19 cellular contexts compared by ENCODE assay signal in genomic region chr1:42557230-42557851, GRCh38.
"Had no signal": no experiment of that assay in that cellular context is flagged by ENCODE, and none has a peak within 500 bp of the region (broad histone marks: within the 10 kb centered on the region; RNA-seq: fewer than 3 reads in every experiment).

No MANE protein-coding gene starts in this region.

- H3K4me3 ChIP-seq: colonic mucosa, hepatocyte, left lung, lower lobe of right lung, testis, tibial nerve, upper lobe of right lung, vagina had no signal

- FAIRE-seq: endothelial cell of umbilical vein had no signal

- DNase-seq: colonic mucosa; dermis blood vessel endothelial cell; erythroblast; foreskin keratinocyte; head of caudate nucleus; kidney glomerular epithelial cell; left lung; lower lobe of right lung; natural killer cell; right cardiac atrium; stimulated activated CD4-positive, alpha-beta T cell treated with anti-CD3 and anti-CD28 coated beads, Interleukin-4, amount 100 ng/mL, for 1 hour; stimulated activated CD8-positive, alpha-beta memory T cell treated with anti-CD3 and anti-CD28 coated beads, Interleukin-4, amount 100 ng/mL, for 48 hours; testis; upper lobe of right lung had no signal

- ATAC-seq: foreskin keratinocyte; left lung; lower lobe of right lung; natural killer cell; right cardiac atrium; stimulated activated effector memory CD8-positive, alpha-beta T cell treated with anti-CD3 and anti-CD28 coated beads, Interleukin-12 subunit alpha, Interleukin-12 subunit beta, amount 100 ng/mL, for 72 hours; upper lobe of right lung had no signal

- H3K9me3 ChIP-seq: colonic mucosa, lower lobe of right lung, testis, tibial nerve, upper lobe of right lung, vagina had no signal

- H3K4me1 ChIP-seq: colonic mucosa, foreskin keratinocyte, left lung, lower lobe of right lung, testis, tibial nerve, upper lobe of right lung, vagina had no signal

- H3K27ac ChIP-seq: colonic mucosa, foreskin keratinocyte, hepatocyte, left lung, lower lobe of right lung, testis, tibial nerve, upper lobe of right lung, vagina had no signal

- H3K27me3 ChIP-seq: colonic mucosa, hepatocyte, left lung, testis, tibial nerve, upper lobe of right lung, vagina had no signal

- H3K36me3 ChIP-seq: colonic mucosa, left lung, lower lobe of right lung, tibial nerve, upper lobe of right lung, vagina had no signal
